ENCODE assay signal across 30 cellular contexts in the genomic region with DNA sequence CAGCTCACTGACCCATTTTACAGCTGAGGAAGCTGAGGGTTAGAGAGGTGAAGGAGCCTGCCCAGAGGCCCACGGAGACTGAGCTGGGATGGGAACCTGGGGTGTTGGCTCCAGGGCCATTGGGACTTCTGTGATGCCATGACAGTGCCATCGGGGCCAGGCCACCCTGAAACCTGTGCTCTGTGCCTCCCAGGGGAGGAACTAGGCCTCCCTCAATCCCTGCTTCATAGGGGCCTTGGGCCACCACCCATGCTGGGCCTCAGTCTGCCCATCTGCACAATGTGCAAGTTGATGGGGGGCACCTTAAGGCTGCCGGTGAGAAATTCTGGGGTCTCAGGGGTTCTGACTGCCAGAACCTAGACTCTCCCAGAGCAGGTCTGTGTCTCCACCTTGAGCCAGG. TPM values are rescaled to one million over a fixed set of nuclear protein-coding genes. Genes with fewer than 3 reads are reported as not detected.
DNase-seq lines count a peak whose midpoint lies in the region; ATAC-seq and TF ChIP-seq lines count a peak whose summit lies in the region.
"Had no signal": no experiment of that assay in that cellular context is flagged by ENCODE, and none has a peak within 500 bp of the region (broad histone marks: within the 10 kb centered on the region; RNA-seq: fewer than 3 reads in every experiment).

No MANE protein-coding gene starts in this region.

- H3K9me3 Mint-ChIP-seq in stimulated activated naive CD8-positive, alpha-beta T cell treated with anti-CD3 and anti-CD28 coated beads, Interleukin-15, amount 100 ng/mL, for 72 hours, result no peaks in the 10 kb centered on the region
- H3K9me3 Mint-ChIP-seq: CD14-positive monocyte; CD4-positive, CD25-positive, alpha-beta regulatory T cell; CD8-positive, alpha-beta memory T cell had no signal

- ATAC-seq in GM21390 (IDR thresholded peaks at IDR 0.05; ENCODE audit: unreplicated experiment) (no peak), HG03196 (IDR thresholded peaks at IDR 0.05; ENCODE audit: unreplicated experiment) (no peak)
- ATAC-seq in stimulated activated naive CD8-positive, alpha-beta T cell treated with anti-CD3 and anti-CD28 coated beads, Interleukin-15, amount 100 ng/mL, for 72 hours, result no peak
- ATAC-seq: GM12878 had no signal

- H3K9ac ChIP-seq in adipocyte (ENCODE audit: low read length), result peak overlapping the region; percentile 52
- H3K9ac ChIP-seq: BLaER1 had no signal

- H3K4me1 Mint-ChIP-seq in stimulated activated naive CD8-positive, alpha-beta T cell treated with anti-CD3 and anti-CD28 coated beads, Interleukin-15, amount 100 ng/mL, for 72 hours, result no peaks in the 10 kb centered on the region
- H3K4me1 Mint-ChIP-seq: CD14-positive monocyte; CD4-positive, alpha-beta memory T cell; CD8-positive, alpha-beta memory T cell had no signal

- DNase-seq in adipocyte (ENCODE audit: low read depth), result no peak
- DNase-seq in mesenteric fat pad (ENCODE audit: low spot score), result peak; percentile 75
- DNase-seq in posterior vena cava (ENCODE audit: low spot score), result peak; percentile 58
- no peak for DNase-seq in stimulated activated naive CD8-positive, alpha-beta T cell treated with anti-CD3 and anti-CD28 coated beads, Interleukin-15, amount 100 ng/mL, for 72 hours
- no peak for DNase-seq in sigmoid colon
- DNase-seq: 8988T; ACHN; BE2C; C1 segment of cervical spinal cord; CD4-positive, alpha-beta memory T cell; CD4-positive, CD25-positive, alpha-beta regulatory T cell; CD8-positive, alpha-beta memory T cell; COR-L47; DMS 273 treated with DMSO at 0.1 percent for 48 hours; DMS153; DMS53; DMS79; DND-41; EL; GDM1 had no signal

- H3K4me3 ChIP-seq in adipocyte (ENCODE audit: low read length), result no peak overlapping the region
- no peak overlapping the region for H3K4me3 ChIP-seq in sigmoid colon
- H3K4me3 ChIP-seq: BLaER1, GM12878 had no signal

- H3K9me3 ChIP-seq in adipocyte (ENCODE audit: control insufficient read depth, low read length), result no peaks in the 10 kb centered on the region
- no peaks in the 10 kb centered on the region for H3K9me3 ChIP-seq in sigmoid colon
- H3K9me3 ChIP-seq: BE2C, BLaER1 had no signal

- no peak overlapping the region for H3K27ac Mint-ChIP-seq in stimulated activated naive CD8-positive, alpha-beta T cell treated with anti-CD3 and anti-CD28 coated beads, Interleukin-15, amount 100 ng/mL, for 72 hours
- H3K27ac Mint-ChIP-seq: CD14-positive monocyte; CD4-positive, alpha-beta memory T cell; CD4-positive, CD25-positive, alpha-beta regulatory T cell; CD8-positive, alpha-beta memory T cell had no signal

- no peak for TF ChIP-seq EP300 in sigmoid colon (IDR thresholded peaks at IDR 0.05)

- WGBS in sigmoid colon, 2 donors, result 72 to 88% methylated on average over 3 of the region's 3 CpGs

- intact Hi-C loops in posterior vena cava (cut with DNase I), result no loop called here
- intact Hi-C loops in sigmoid colon (cut with DNase I), result no loop called here

- H3K27me3 Mint-ChIP-seq in stimulated activated naive CD8-positive, alpha-beta T cell treated with anti-CD3 and anti-CD28 coated beads, Interleukin-15, amount 100 ng/mL, for 72 hours, result no peaks in the 10 kb centered on the region

- TF ChIP-seq CTCF in sigmoid colon (IDR thresholded peaks at IDR 0.05), result no peak

- no peak overlapping the region for H3K4me3 Mint-ChIP-seq in stimulated activated naive CD8-positive, alpha-beta T cell treated with anti-CD3 and anti-CD28 coated beads, Interleukin-15, amount 100 ng/mL, for 72 hours
- H3K4me3 Mint-ChIP-seq: CD14-positive monocyte; CD4-positive, alpha-beta memory T cell; CD4-positive, CD25-positive, alpha-beta regulatory T cell; CD8-positive, alpha-beta memory T cell had no signal

- peaks cover 19% of the 10 kb centered on the region for H3K4me1 ChIP-seq in adipocyte (ENCODE audit: control insufficient read depth, insufficient read depth, low read length)
- H3K4me1 ChIP-seq in sigmoid colon, result no peaks in the 10 kb centered on the region
- H3K4me1 ChIP-seq: BE2C, BLaER1 had no signal

- H3K27me3 ChIP-seq in adipocyte (replicated peaks; ENCODE audit: control insufficient read depth, insufficient read depth, low read length) (peaks cover 8% of the 10 kb centered on the region), sigmoid colon (peaks cover 0 to 4% (median 0%) of the 10 kb centered on the region in 3 donors)
- H3K27me3 ChIP-seq: BLaER1 had no signal

- no peak for TF ChIP-seq POLR2A in sigmoid colon (IDR thresholded peaks at IDR 0.05)

- H3K36me3 ChIP-seq in adipocyte (ENCODE audit: control insufficient read depth, insufficient read depth, low read length, severe bottlenecking) (no peaks in the 10 kb centered on the region), sigmoid colon (no peaks in the 10 kb centered on the region)
- H3K36me3 ChIP-seq: BE2C, BLaER1 had no signal

- peak overlapping the region; percentile 29 for H3K27ac ChIP-seq in cingulate gyrus (ENCODE audit: low read depth, low read length)
- H3K27ac ChIP-seq in sigmoid colon, result no peak overlapping the region
- H3K27ac ChIP-seq: BLaER1 had no signal

RNA-seq across cellular contexts. Expression of gene BPIFB4, which starts 24.9 kb away (rescaled TPM):
- not detected for total RNA-seq in mesenteric fat pad
- total RNA-seq in posterior vena cava, result not detected
- total RNA-seq in sigmoid colon, result not detected
- polyA plus RNA-seq in sigmoid colon, result not detected
- total RNA-seq: A673; CD4-positive, alpha-beta memory T cell; CD4-positive, CD25-positive, alpha-beta regulatory T cell; CD8-positive, alpha-beta memory T cell; Daoy; G401; GM12878 had no signal
- polyA plus RNA-seq: AG04450; CD14-positive monocyte; CD4-positive, alpha-beta memory T cell; CD4-positive, CD25-positive, alpha-beta regulatory T cell; CD8-positive, alpha-beta memory T cell had no signal

RNA-seq across cellular contexts. Expression of gene BPIFB3, which starts 50.6 kb away (rescaled TPM):
- total RNA-seq in mesenteric fat pad (not detected), posterior vena cava (not detected), sigmoid colon (not detected)
- not detected for polyA plus RNA-seq in sigmoid colon
- total RNA-seq: A673; CD4-positive, alpha-beta memory T cell; CD4-positive, CD25-positive, alpha-beta regulatory T cell; CD8-positive, alpha-beta memory T cell; Daoy; G401; GM12878 had no signal
- polyA plus RNA-seq: AG04450; CD14-positive monocyte; CD4-positive, alpha-beta memory T cell; CD4-positive, CD25-positive, alpha-beta regulatory T cell; CD8-positive, alpha-beta memory T cell; GM12878 had no signal

Comparison
In these comparisons a context has a peak if more than half of its experiments do, and no peak if none do; other contexts are left out.
1. DNase-seq: peak in mesenteric fat pad (single experiment) and posterior vena cava (single experiment); none in adipocyte (single experiment), stimulated activated naive CD8-positive, alpha-beta T cell treated with anti-CD3 and anti-CD28 coated beads, Interleukin-15, amount 100 ng/mL, for 72 hours (0 of 2) and sigmoid colon (single experiment).